Comparison of ENCODE assay signal across 1 cellular context in genomic region chr1:46493316-46494032, GRCh38.
A peak's percentile ranks its signal among the peaks of the same experiment; 100 is the strongest.
TF ChIP-seq lines count a peak whose summit lies in the region.

No MANE protein-coding gene starts in this region.

TF ChIP-seq in H1, 55 proteins besides CTCF, POLR2A, EP300 and RAD21:
- TF ChIP-seq SP2 (IDR thresholded peaks at IDR 0.05; ENCODE audit: low read length) = no peak
- 0 out of 2 replicates have a peak, but pooled peaks have one; percentile 46 for TF ChIP-seq SUZ12 (IDR thresholded peaks at IDR 0.05; ENCODE audit: low read length)
- TF ChIP-seq PHF8 (conservative IDR thresholded peaks at IDR 0.05; ENCODE audit: low read depth, low read length) = no peak
